ENCODE assay signal across 15 cellular contexts in the genomic region with DNA sequence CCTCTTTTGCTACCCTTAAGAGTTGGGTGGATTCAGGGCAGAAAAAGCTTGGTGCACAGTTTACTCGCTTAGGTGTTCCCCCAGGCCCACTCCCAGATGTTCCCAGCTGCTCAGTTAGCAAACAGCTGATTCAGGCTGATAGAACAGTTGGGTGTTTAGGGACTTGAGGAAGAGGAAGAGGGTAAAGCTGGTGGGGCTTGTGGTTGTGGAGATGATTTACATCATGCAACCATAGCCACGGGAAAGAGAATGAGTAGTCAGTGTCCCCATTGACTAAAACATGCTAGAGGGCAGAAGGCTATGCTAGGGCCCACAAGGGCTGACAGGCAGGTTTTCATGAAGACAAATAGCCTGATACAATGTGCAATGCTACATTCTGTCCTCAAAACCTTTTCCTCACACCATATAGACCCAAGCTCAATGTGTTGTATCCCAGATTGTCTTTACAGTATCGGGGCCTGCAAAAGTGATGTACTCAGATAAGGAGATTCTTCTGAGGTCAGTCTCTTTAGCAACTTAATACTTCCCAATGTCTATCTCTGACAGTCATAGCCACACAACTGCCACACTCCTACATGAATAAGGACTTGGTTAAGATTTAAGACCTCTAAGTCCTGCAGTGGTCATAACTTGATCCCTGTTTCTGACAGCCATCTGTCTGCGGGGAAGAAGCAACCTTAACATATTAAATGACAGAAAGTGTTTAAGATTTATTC. TPM values are rescaled to one million over a fixed set of nuclear protein-coding genes. Genes with fewer than 3 reads are reported as not detected.
DNase-seq lines count a peak whose midpoint lies in the region; ATAC-seq and TF ChIP-seq lines count a peak whose summit lies in the region.
"Had no signal": no experiment of that assay in that cellular context is flagged by ENCODE, and none has a peak within 500 bp of the region (broad histone marks: within the 10 kb centered on the region; RNA-seq: fewer than 3 reads in every experiment).

No MANE protein-coding gene starts in this region.

- CTCF ChIA-PET in IMR-90 (lab: Yijun Ruan, JAX), result interaction anchor here (0.5 kb wide), 1 partner anchor 348 kb away, joined by 4 read pairs; no protein-coding TSS in a partner anchor

- peak overlapping the region; percentile 21; the same call in 1 of the 2 replicates for H2BK120ac ChIP-seq in IMR-90 (ENCODE audit: low read depth, low read length)

- no peaks in the 10 kb centered on the region; the same call in 1 of the 2 replicates for H3K27me3 ChIP-seq in IMR-90 (ENCODE audit: control insufficient read depth, insufficient read depth, low read length)
- H3K27me3 ChIP-seq: ovary had no signal

- no peaks in the 10 kb centered on the region for H4K20me1 ChIP-seq in IMR-90 (ENCODE audit: insufficient read depth, low read length)

- no peak overlapping the region; the same call in 1 of the 2 replicates for H4K91ac ChIP-seq in IMR-90 (ENCODE audit: insufficient read depth, low read depth, low read length)

- in situ Hi-C loops in IMR-90 (cut with MboI; ENCODE audit: low sequenced_read_pairs), result no loop called here

- H3K56ac ChIP-seq in IMR-90 (ENCODE audit: extremely low read depth, insufficient read depth, low read length), result no peak overlapping the region

- TF ChIP-seq CTCF in IMR-90 (conservative IDR thresholded peaks at IDR 0.05; ENCODE audit: low read depth, low read length), result no peak

- peak overlapping the region; percentile 23; the same call in 1 of the 2 replicates for H3K14ac ChIP-seq in IMR-90 (replicated peaks; ENCODE audit: low read depth, low read length)

- H3K79me1 ChIP-seq in IMR-90 (ENCODE audit: low read depth in 1 of 2, low read length in 2 of 2), result no peaks in the 10 kb centered on the region

- dilution Hi-C loops in IMR-90 (cut with HindIII; ENCODE audit: low sequenced_read_pairs, unreplicated experiment), result no loop called here

- peaks cover 12% of the 10 kb centered on the region for H3K4me1 ChIP-seq in IMR-90 (ENCODE audit: control insufficient read depth, insufficient read depth, low read length)

- H3K27ac ChIP-seq in IMR-90 (ENCODE audit: insufficient read depth, low read length), result no peak overlapping the region
- H3K27ac ChIP-seq: KMS-11, ovary had no signal

- no peak overlapping the region for H3K23ac ChIP-seq in IMR-90 (ENCODE audit: low read depth, low read length)

- no peak overlapping the region for H2BK5ac ChIP-seq in IMR-90 (ENCODE audit: low read depth, low read length, poor library complexity, severe bottlenecking)

- H2AFZ ChIP-seq in IMR-90 (replicated peaks; ENCODE audit: low read length, poor library complexity), result no peak overlapping the region

- H3K9me1 ChIP-seq in IMR-90 (ENCODE audit: insufficient read depth, low read length), result 0 out of 2 replicates have a peak, but pooled peaks cover 1% of the 10 kb centered on the region

- DNase-seq in IMR-90 (no peak), myocyte (ENCODE audit: low read depth) (peak; percentile 58), hypothalamus (lab: John Stamatoyannopoulos, UW) (no peak), COLO668 (lab: John Stamatoyannopoulos, UW; ENCODE audit: unreplicated experiment) (no peak), NCI-H1105 treated with DMSO at 0.1 percent for 48 hours (lab: John Stamatoyannopoulos, UW) (no peak)
- DNase-seq: activated CD8-positive, alpha-beta T cell treated with anti-CD3 and anti-CD28 coated beads, Interleukin-2, amount 10 ng/mL, durations not matched to agents 7 days and 5 days; CD8-positive, alpha-beta T cell; NCI-H446 treated with DMSO at 0.1 percent for 48 hours; ovary had no signal

- H4K5ac ChIP-seq in IMR-90 (ENCODE audit: low read depth, low read length), result no peak overlapping the region

- H2AK5ac ChIP-seq in IMR-90 (ENCODE audit: low read depth, low read length), result peak overlapping the region; percentile 43; the same call in 1 of the 2 replicates

- H3K9me3 ChIP-seq in IMR-90 (ENCODE audit: control insufficient read depth, insufficient read depth, low read length), result peaks cover 3% of the 10 kb centered on the region; the same call in 1 of the 2 replicates
- H3K9me3 ChIP-seq: ovary had no signal

- BruUV-seq in IMR-90 (replicated peaks; lab: Mats Ljungman, UMichigan), result no TSS peak

- H3K4ac ChIP-seq in IMR-90 (ENCODE audit: low read depth, low read length), result 0 out of 2 replicates have a peak overlapping the region, but pooled peaks have one; percentile 29

- no peak overlapping the region for H2BK20ac ChIP-seq in IMR-90 (ENCODE audit: low read depth, low read length)

- ATAC-seq in GM18909 (IDR thresholded peaks at IDR 0.05; ENCODE audit: poor library complexity, unreplicated experiment) (peak; percentile 81), HG02623 (IDR thresholded peaks at IDR 0.05; ENCODE audit: unreplicated experiment) (peak; percentile 80), IMR-90 (ENCODE audit: low read depth) (no peak), HG03045 (IDR thresholded peaks at IDR 0.05; ENCODE audit: unreplicated experiment) (no peak)
- ATAC-seq: activated CD8-positive, alpha-beta T cell treated with anti-CD3 and anti-CD28 coated beads, Interleukin-2, amount 10 ng/mL, durations not matched to agents 7 days and 5 days; CD8-positive, alpha-beta T cell; HCT116; SK-N-SH treated with all-trans-retinoic acid at 6 μM for 48 hours had no signal

- intact Hi-C loops in IMR-90 (cut with micrococcal nuclease), result no loop called here

- no peak for TF ChIP-seq POLR2A in IMR-90 (IDR thresholded peaks at IDR 0.05; ENCODE audit: low read depth, low read length)

- no peak overlapping the region for H2AK9ac ChIP-seq in IMR-90 (replicated peaks; ENCODE audit: low read depth, low read length, poor library complexity)

- no peak overlapping the region for H3K9ac ChIP-seq in IMR-90 (ENCODE audit: low read depth, low read length)
- H3K9ac ChIP-seq: KMS-11 had no signal

- no peak for TF ChIP-seq RAD21 in IMR-90 (IDR thresholded peaks at IDR 0.05; ENCODE audit: low read length)

- no peak overlapping the region for H3K18ac ChIP-seq in IMR-90 (ENCODE audit: low read depth, low read length)

- POLR2A ChIA-PET in IMR-90 (lab: Charles Lee; ENCODE audit: unreplicated experiment), result no interaction called here

- H3K4me2 ChIP-seq in IMR-90 (ENCODE audit: low read depth, low read length), result no peak overlapping the region
- H3K4me2 ChIP-seq: KMS-11 had no signal

- no peak overlapping the region for H3K4me3 ChIP-seq in IMR-90 (ENCODE audit: insufficient read depth, low read depth, low read length)
- H3K4me3 ChIP-seq: ovary had no signal

- H4K8ac ChIP-seq in IMR-90 (ENCODE audit: low read depth in 2 of 2, low read length in 2 of 2), result no peak overlapping the region

- peak overlapping the region; percentile 4; the same call in 1 of the 3 replicates for H2BK15ac ChIP-seq in IMR-90 (ENCODE audit: low read depth, low read length)

- WGBS in IMR-90 (ENCODE audit: extremely low coverage in 2 of 2, insufficient read length in 1 of 2), 2 experiments, result 80% methylated on average over 1 of the region's 4 CpGs; no CpG with 5 or more reads in 1 of the 2 experiments

- H3K36me3 ChIP-seq in IMR-90 (ENCODE audit: control insufficient read depth, insufficient read depth, low read length), result no peaks in the 10 kb centered on the region
- H3K36me3 ChIP-seq: ovary had no signal

TF ChIP-seq in IMR-90, 13 proteins besides CTCF, POLR2A, EP300 and RAD21:
- TF ChIP-seq NFE2L2 (IDR thresholded peaks at IDR 0.05; ENCODE audit: low read depth, low read length), result no peak

RNA-seq across cellular contexts. Expression of a gene that starts 15.6 kb away (rescaled TPM):
- total RNA-seq in IMR-90 (2012; rRNA removed) (1.7 and 2.3 TPM in 2 replicates), myocyte (1.5 and 2.7 TPM in 2 replicates)
- polyA plus RNA-seq in IMR-90 (2012; rRNA removed), result 0.83 and 1.0 TPM in 2 replicates
- 0.35 and 0.63 TPM in 2 replicates for polyA plus RNA-seq in IMR-90 (2012; cell fraction: cytosol; rRNA removed)
- 0.21 and 0.54 TPM in 2 replicates for polyA plus RNA-seq in IMR-90 (2012; cell fraction: nucleus; rRNA removed; ENCODE audit: low replicate concordance)
- 0.09 TPM for polyA plus RNA-seq in myocyte (2012)
- total RNA-seq: activated CD8-positive, alpha-beta T cell treated with anti-CD3 and anti-CD28 coated beads, Interleukin-2, amount 10 ng/mL, durations not matched to agents 7 days and 5 days; CD8-positive, alpha-beta T cell had no signal

Comparison
In these comparisons a context has a peak if more than half of its experiments do, and no peak if none do; other contexts are left out.
1. ATAC-seq: peak in GM18909 (single experiment) and HG02623 (single experiment); none in IMR-90 (single experiment) and HG03045 (single experiment).